In genomic region chr19:31144471-31144870, GRCh38 we compare ENCODE assay signal across 19 cellular contexts.
"Had no signal": no experiment of that assay in that cellular context is flagged by ENCODE, and none has a peak within 500 bp of the region (broad histone marks: within the 10 kb centered on the region; RNA-seq: fewer than 3 reads in every experiment).

No MANE protein-coding gene starts in this region.

- H3K4me1 ChIP-seq: left lung, pancreas, right lobe of liver, suprapubic skin, transverse colon had no signal

- H3K27ac ChIP-seq: dorsolateral prefrontal cortex, left lung, pancreas, right lobe of liver, suprapubic skin, transverse colon had no signal

- H3K27me3 ChIP-seq: pancreas, right lobe of liver, suprapubic skin, transverse colon had no signal

- H3K4me3 ChIP-seq: dorsolateral prefrontal cortex, left lung, pancreas, right lobe of liver, suprapubic skin, transverse colon had no signal

- FAIRE-seq: colon, frontal cortex, pancreas, small intestine had no signal

- H3K27ac Mint-ChIP-seq: natural killer cell; stimulated activated naive CD8-positive, alpha-beta T cell treated with anti-CD3 and anti-CD28 coated beads, Interleukin-15, amount 100 ng/mL, for 72 hours had no signal

- H3K4me1 Mint-ChIP-seq: natural killer cell; stimulated activated naive CD8-positive, alpha-beta T cell treated with anti-CD3 and anti-CD28 coated beads, Interleukin-15, amount 100 ng/mL, for 72 hours had no signal

- H3K9me3 Mint-ChIP-seq: natural killer cell; stimulated activated naive CD8-positive, alpha-beta T cell treated with anti-CD3 and anti-CD28 coated beads, Interleukin-15, amount 100 ng/mL, for 72 hours had no signal

- ATAC-seq: left cardiac atrium; left lung; natural killer cell; pancreas; right lobe of liver; stimulated activated naive CD8-positive, alpha-beta T cell treated with anti-CD3 and anti-CD28 coated beads, Interleukin-15, amount 100 ng/mL, for 72 hours had no signal

- DNase-seq: cerebellar nuclear complex; dorsolateral prefrontal cortex; effector CD4-positive, alpha-beta T cell; head of caudate nucleus; left cardiac atrium; left lung; natural killer cell; occipital lobe; pancreas; right lobe of liver; small intestine; stimulated activated CD4-positive, alpha-beta T cell treated with anti-CD3 and anti-CD28 coated beads, Interleukin-15, amount 100 ng/mL, for 24 hours; stimulated activated CD4-positive, alpha-beta T cell treated with anti-CD3 and anti-CD28 coated beads, Interleukin-2, amount 100 ng/mL, for 48 hours; stimulated activated naive CD4-positive, alpha-beta T cell; stimulated activated naive CD8-positive, alpha-beta T cell treated with anti-CD3 and anti-CD28 coated beads, Interleukin-15, amount 100 ng/mL, for 72 hours; transverse colon had no signal

- H3K9me3 ChIP-seq: left lung, pancreas, right lobe of liver, suprapubic skin, transverse colon had no signal

- H3K36me3 Mint-ChIP-seq: natural killer cell had no signal

- H3K36me3 ChIP-seq: left lung, pancreas, right lobe of liver, suprapubic skin, transverse colon had no signal

- H3K4me3 Mint-ChIP-seq: natural killer cell; stimulated activated naive CD8-positive, alpha-beta T cell treated with anti-CD3 and anti-CD28 coated beads, Interleukin-15, amount 100 ng/mL, for 72 hours had no signal
